Comparison of ENCODE assay signal across 8 cellular contexts in the genomic region with DNA sequence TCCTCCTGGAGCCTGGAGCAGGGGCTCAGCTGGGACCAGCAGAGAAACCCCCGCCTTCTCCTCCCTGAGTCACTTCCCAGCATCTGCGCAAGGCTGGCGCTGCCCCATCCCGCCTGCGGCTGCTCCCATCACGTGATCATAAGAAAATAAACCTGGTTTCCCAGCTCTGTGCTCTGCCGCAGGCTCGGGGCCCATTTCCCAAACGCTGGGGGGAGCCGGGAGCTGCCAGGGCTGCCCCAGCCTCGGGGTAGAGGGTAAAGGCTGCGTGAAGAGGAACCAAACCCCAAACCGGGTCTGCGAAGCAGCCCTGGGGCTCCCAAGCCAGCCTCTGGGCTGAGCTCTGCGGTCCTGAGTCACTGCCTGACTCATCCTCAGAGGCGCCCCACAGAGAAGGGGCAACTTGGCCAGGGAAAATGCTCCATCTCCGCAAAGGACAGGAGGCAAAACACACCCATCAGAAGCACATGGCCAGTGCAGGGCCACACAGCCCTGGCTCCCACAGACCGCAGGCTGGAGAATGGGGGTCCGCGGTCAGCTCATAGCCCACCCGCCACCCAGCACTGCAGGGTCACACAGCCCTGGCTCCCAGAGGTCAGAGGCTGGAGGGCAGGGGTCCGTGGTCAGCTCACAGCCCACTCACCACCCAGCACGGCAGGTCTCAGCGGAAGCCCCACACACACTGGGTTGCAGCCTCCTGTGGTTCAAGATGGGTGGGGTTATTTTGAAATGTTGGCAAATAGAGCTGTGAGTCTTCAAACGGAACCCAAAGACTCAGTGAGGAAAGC.
DNase-seq lines count a peak whose midpoint lies in the region; ATAC-seq and TF ChIP-seq lines count a peak whose summit lies in the region.

No MANE protein-coding gene starts in this region.

- H4K8ac ChIP-seq in trophoblast cell (ENCODE audit: low read depth, low read length): peak overlapping the region; percentile 83

- H3K9ac ChIP-seq in SU-DHL-6 (ENCODE audit: low read length) (peak overlapping the region; percentile 56), trophoblast cell (ENCODE audit: low read length) (no peak overlapping the region)

- no CpG with 5 or more reads among the region's 25 CpGs for WGBS in trophoblast cell (ENCODE audit: extremely low coverage, insufficient coverage, insufficient read length)
- WGBS in thyroid gland, 2 donors: 12 to 43% methylated on average over 13 to 21 of the region's 25 CpGs

- TF ChIP-seq CTCF in AG09319 (IDR thresholded peaks at IDR 0.05; ENCODE audit: low read depth, low read length) (no peak), SU-DHL-6 (IDR thresholded peaks at IDR 0.05; ENCODE audit: insufficient read depth, low read length, poor library complexity, severe bottlenecking) (no peak), thyroid gland (IDR thresholded peaks at IDR 0.05) (no peak)

- peak overlapping the region; percentile 89 for H2AK5ac ChIP-seq in trophoblast cell (ENCODE audit: low read length)

- H3K4me3 ChIP-seq in Jurkat, Clone E6-1 (ENCODE audit: low read length): peak overlapping the region; percentile 7; the same call in 1 of the 2 replicates
- H3K4me3 ChIP-seq in SU-DHL-6 (ENCODE audit: insufficient read depth, low read length, poor library complexity, severe bottlenecking) (peak overlapping the region; percentile 28), trophoblast cell (ENCODE audit: low read depth, low read length) (no peak overlapping the region), thyroid gland (replicated peaks in 1 of 3) (no peak overlapping the region)

- H3K4me1 ChIP-seq in trophoblast cell (ENCODE audit: control insufficient read depth in 1 of 2, insufficient read depth in 2 of 2, low read length in 2 of 2) (peaks cover 23 to 28% of the 10 kb centered on the region in 2 experiments), thyroid gland (peaks cover 30 to 60% of the 10 kb centered on the region in 2 donors)

- peak overlapping the region; percentile 55 for H3K4me2 ChIP-seq in SU-DHL-6 (ENCODE audit: low read depth, low read length, poor library complexity, severe bottlenecking)
- H3K4me2 ChIP-seq in trophoblast cell (ENCODE audit: low read length): peak overlapping the region; percentile 35

- TF ChIP-seq POLR2A in thyroid gland (IDR thresholded peaks at IDR 0.05): peak in 1 of 2 donors; percentile 33

- ATAC-seq in GM19452 (IDR thresholded peaks at IDR 0.05; ENCODE audit: unreplicated experiment): peak; percentile 54
- peak; percentile 86 for ATAC-seq in Right ventricle myocardium superior (ENCODE audit: poor library complexity)

- H3K27me3 ChIP-seq in SU-DHL-6 (ENCODE audit: low read length) (no peaks in the 10 kb centered on the region), trophoblast cell (ENCODE audit: insufficient read depth, low read length) (no peaks in the 10 kb centered on the region), thyroid gland (no peaks in the 10 kb centered on the region)

- no peaks in the 10 kb centered on the region for H3K36me3 ChIP-seq in SU-DHL-6 (ENCODE audit: low read length)
- H3K36me3 ChIP-seq in trophoblast cell (ENCODE audit: control insufficient read depth in 1 of 2, insufficient read depth in 2 of 2, low read length in 2 of 2): peaks cover 0 to 3% of the 10 kb centered on the region in 2 experiments
- H3K36me3 ChIP-seq in thyroid gland: no peaks in the 10 kb centered on the region

- DNase-seq in AG09319 (ENCODE audit: extremely low read depth, low read depth) (peak; percentile 95), Right ventricle myocardium superior (peak; percentile 91), trophoblast cell (peak; percentile 69 to 74), thyroid gland (peak; percentile 66 to 74)
- DNase-seq in Jurkat, Clone E6-1 (ENCODE audit: low read depth, low spot score): peak; percentile 37
- peak; percentile 50 for DNase-seq in activated naive CD8-positive, alpha-beta T cell treated with anti-CD3 and anti-CD28 coated beads, Interleukin-2, amount 50 U/mL, for 16 hours (ENCODE audit: low read depth, low spot score)

- peaks cover 41% of the 10 kb centered on the region for H3K79me1 ChIP-seq in trophoblast cell (ENCODE audit: low read length)

- no peak overlapping the region for H2AFZ ChIP-seq in SU-DHL-6 (ENCODE audit: low read depth, low read length, severe bottlenecking)
- H2AFZ ChIP-seq in trophoblast cell (ENCODE audit: insufficient read depth, low read length, poor library complexity): peak overlapping the region; percentile 12

- no peak overlapping the region for H3K23ac ChIP-seq in trophoblast cell (ENCODE audit: low read length)

- peak overlapping the region; percentile 96 for H4K91ac ChIP-seq in trophoblast cell (ENCODE audit: low read depth, low read length)

- H4K12ac ChIP-seq in trophoblast cell (ENCODE audit: low read depth, low read length): peak overlapping the region; percentile 56

- H3K14ac ChIP-seq in trophoblast cell (ENCODE audit: low read length): peak overlapping the region; percentile 96

- peak overlapping the region; percentile 94 for H2BK12ac ChIP-seq in trophoblast cell (ENCODE audit: low read length)

- no peaks in the 10 kb centered on the region for H3K9me2 ChIP-seq in SU-DHL-6 (replicated peaks; ENCODE audit: insufficient read depth, low read length)

- no peaks in the 10 kb centered on the region for H4K20me1 ChIP-seq in SU-DHL-6 (ENCODE audit: low read depth, low read length)

- H3K79me2 ChIP-seq in SU-DHL-6 (ENCODE audit: insufficient read depth, low read length) (no peaks in the 10 kb centered on the region), trophoblast cell (ENCODE audit: control insufficient read depth, insufficient read depth, low read length, poor library complexity) (peaks cover 12% of the 10 kb centered on the region)

- intact Hi-C loops in Right ventricle myocardium superior (cut with DNase I) (no loop called here), thyroid gland (cut with DNase I) (no loop called here)

- H3K27ac ChIP-seq in SU-DHL-6 (ENCODE audit: low read depth, low read length) (peak overlapping the region; percentile 93), trophoblast cell (ENCODE audit: low read depth, low read length) (peak overlapping the region; percentile 99), thyroid gland (peak overlapping the region; percentile 81 to 99 (median 98))

- H3F3A ChIP-seq in SU-DHL-6 (ENCODE audit: insufficient read depth): peaks cover 26% of the 10 kb centered on the region

- peak overlapping the region; percentile 77 for H3K4ac ChIP-seq in trophoblast cell (ENCODE audit: low read depth, low read length)

- H3K9me3 ChIP-seq in SU-DHL-6 (ENCODE audit: insufficient read depth, low read length) (no peaks in the 10 kb centered on the region), trophoblast cell (ENCODE audit: insufficient read depth, low read depth, low read length) (peaks cover 4% of the 10 kb centered on the region), thyroid gland (no peaks in the 10 kb centered on the region)

- peak overlapping the region; percentile 98 for H2BK120ac ChIP-seq in trophoblast cell (ENCODE audit: insufficient read depth, low read length, poor library complexity)

- peak overlapping the region; percentile 92 for H3K18ac ChIP-seq in trophoblast cell (ENCODE audit: low read length)

- H2BK5ac ChIP-seq in trophoblast cell (ENCODE audit: low read depth, low read length, poor library complexity): peak overlapping the region; percentile 93

Comparison
In these comparisons a context has a peak if more than half of its experiments do, and no peak if none do; other contexts are left out.
1. DNase-seq: peak in every context shown above with its lines; median percentile 95 in AG09319; 91 in Right ventricle myocardium superior; 72 in trophoblast cell; 70 in thyroid gland; 50 in activated naive CD8-positive, alpha-beta T cell treated with anti-CD3 and anti-CD28 coated beads, Interleukin-2, amount 50 U/mL, for 16 hours; 37 in Jurkat, Clone E6-1.
2. H3K4me3 ChIP-seq: peak in Jurkat, Clone E6-1 (single experiment) and SU-DHL-6 (single experiment); none in trophoblast cell (single experiment) and thyroid gland (0 of 3).
3. Peak in every context shown above with its lines, with median percentiles within 50 percentile points of each other: H3K27ac ChIP-seq.